27 cellular contexts compared by ENCODE assay signal in the genomic region with DNA sequence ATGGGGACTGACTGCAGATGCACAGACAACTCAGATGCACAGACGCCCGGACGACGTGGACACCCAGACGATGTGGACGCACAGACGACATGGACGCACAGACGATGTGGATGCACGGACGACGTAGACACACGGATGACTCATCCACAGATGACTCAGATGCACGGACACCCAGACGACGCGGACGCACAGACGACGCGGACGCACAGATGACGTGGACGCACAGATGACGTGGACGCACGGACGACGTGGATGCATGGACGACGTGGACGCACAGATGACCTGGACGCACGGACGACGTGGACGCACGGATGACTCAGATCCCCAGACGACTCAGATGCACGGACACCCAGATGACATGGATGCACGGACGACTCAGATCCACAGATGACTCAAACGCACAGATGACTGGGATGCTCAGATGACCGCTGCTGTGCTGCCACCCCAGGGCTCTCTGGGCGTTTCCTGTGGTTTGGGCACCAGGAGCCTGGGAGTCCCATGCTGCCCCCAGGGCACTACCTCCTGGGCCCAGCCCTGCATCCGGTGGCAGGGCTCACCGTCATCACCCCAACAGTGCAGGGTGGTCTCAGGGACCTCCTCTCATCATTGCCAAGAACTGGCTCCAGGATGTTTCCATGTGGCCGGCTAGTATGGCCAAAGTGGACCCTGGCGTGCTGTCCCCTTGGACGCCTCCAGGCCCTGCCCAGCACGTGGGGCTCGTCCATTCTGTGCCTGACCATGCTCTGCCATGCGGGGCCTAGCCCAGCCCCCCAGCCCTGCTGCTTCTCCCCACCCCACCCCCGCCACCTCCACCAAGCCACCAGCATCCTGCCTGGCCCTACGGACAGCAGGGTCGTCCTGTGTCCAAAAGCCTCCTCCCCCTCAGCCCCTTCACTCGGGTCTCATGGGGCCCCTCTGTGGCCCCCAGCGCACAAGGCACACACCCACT. TPM values are rescaled to one million over a fixed set of nuclear protein-coding genes. Genes with fewer than 3 reads are reported as not detected.
A peak's percentile ranks its signal among the peaks of the same experiment; 100 is the strongest.
DNase-seq lines count a peak whose midpoint lies in the region; ATAC-seq, FAIRE-seq and TF ChIP-seq lines count a peak whose summit lies in the region.
"Had no signal": no experiment of that assay in that cellular context is flagged by ENCODE, and none has a peak within 500 bp of the region (broad histone marks: within the 10 kb centered on the region; RNA-seq: fewer than 3 reads in every experiment).

No MANE protein-coding gene starts in this region.

- H3K79me1 ChIP-seq in IMR-90 (ENCODE audit: low read depth in 1 of 2, low read length in 2 of 2) (no peaks in the 10 kb centered on the region), H1 (ENCODE audit: low read depth, low read length) (no peaks in the 10 kb centered on the region), neuronal stem cell (ENCODE audit: low read depth, low read length) (peaks cover 15% of the 10 kb centered on the region)

- peak overlapping the region; percentile 61 for H2AK9ac ChIP-seq in IMR-90 (replicated peaks; ENCODE audit: low read depth, low read length, poor library complexity)

- TF ChIP-seq RAD21 in IMR-90 (IDR thresholded peaks at IDR 0.05; ENCODE audit: low read length) = no peak
- TF ChIP-seq RAD21 in H1 (IDR thresholded peaks at IDR 0.05 in 1 of 2, conservative IDR thresholded peaks at IDR 0.05 in 1 of 2; ENCODE audit: low read depth in 2 of 2, low read length in 2 of 2) = no peak

- H4K5ac ChIP-seq in IMR-90 (ENCODE audit: low read depth, low read length) (no peak overlapping the region), H1 (ENCODE audit: insufficient read length, low read depth, low read length) (no peak overlapping the region)

- H3K4me1 ChIP-seq in IMR-90 (ENCODE audit: control insufficient read depth, insufficient read depth, low read length) (no peaks in the 10 kb centered on the region), H1 (replicated peaks in 1 of 4; ENCODE audit: control insufficient read depth in 3 of 4, insufficient read depth in 4 of 4, low read length in 3 of 4) (no peaks in the 10 kb centered on the region; a peak in 1 of 7 replicates), neuronal stem cell (ENCODE audit: control insufficient read depth in 2 of 2, insufficient read depth in 1 of 2, low read depth in 1 of 2, low read length in 2 of 2) (no peaks in the 10 kb centered on the region)

- no peak overlapping the region for H3K4me2 ChIP-seq in IMR-90 (ENCODE audit: low read depth, low read length)
- H3K4me2 ChIP-seq in H1 (ENCODE audit: insufficient read depth in 1 of 2, low read depth in 2 of 2, low read length in 2 of 2) = no peak overlapping the region
- H3K4me2 ChIP-seq in neuronal stem cell (ENCODE audit: insufficient read depth, low read length, poor library complexity, severe bottlenecking) = no peak overlapping the region
- H3K4me2 ChIP-seq: KMS-11 had no signal

- 86% methylated on average over 48 of the region's 58 CpGs; no CpG with 5 or more reads in 1 of the 2 experiments for WGBS in IMR-90 (ENCODE audit: extremely low coverage in 2 of 2, insufficient read length in 1 of 2), 2 experiments
- WGBS in H1 (ENCODE audit: extremely low coverage in 1 of 2, insufficient coverage in 1 of 2, insufficient read length in 1 of 2, insufficient replicate concordance in 2 of 2, low coverage in 1 of 2, low lambda C conversion rate in 2 of 2, missing lambda C conversion rate in 1 of 2), 2 experiments = 96% methylated on average over 52 of the region's 58 CpGs; no CpG with 5 or more reads in 1 of the 2 experiments
- no CpG with 5 or more reads among the region's 58 CpGs for WGBS in neuronal stem cell (ENCODE audit: extremely low coverage in 2 of 2, insufficient read length in 2 of 2, insufficient replicate concordance in 1 of 2), 2 donors

- H2BK120ac ChIP-seq in IMR-90 (ENCODE audit: low read depth, low read length) (no peak overlapping the region), H1 (replicated peaks; ENCODE audit: low read depth, low read length) (no peak overlapping the region), neuronal stem cell (ENCODE audit: low read depth, low read length) (peak overlapping the region; percentile 47)

- H4K91ac ChIP-seq in IMR-90 (ENCODE audit: insufficient read depth, low read depth, low read length) (no peak overlapping the region), H1 (replicated peaks; ENCODE audit: insufficient read length, low read length) (no peak overlapping the region), neuronal stem cell (ENCODE audit: low read depth, low read length, poor library complexity) (no peak overlapping the region)

- DNase-seq in ELR (ENCODE audit: low read depth) = peak; percentile 77
- DNase-seq in IMR-90 = peak; percentile 44
- DNase-seq in H1 (ENCODE audit: low read depth in 1 of 2, low spot score in 2 of 2) = no peak
- DNase-seq in neuronal stem cell (ENCODE audit: low spot score) = no peak
- DNase-seq: activated B cell treated with CpG ODN at 0.5 μM for 24 hours; activated CD4-positive, alpha-beta memory T cell treated with anti-CD3 and anti-CD28 coated beads for 36 hours; activated naive CD4-positive, alpha-beta T cell treated with anti-CD3 and anti-CD28 coated beads, Interleukin-2, amount 10 ng/mL, durations not matched to agents 7 days and 5 days; CD8-positive, alpha-beta T cell; DMS79 treated with DMSO at 0.1 percent for 48 hours; erythroblast; left cardiac atrium; mesendoderm; naive thymus-derived CD8-positive, alpha-beta T cell; NCI-H1048; NCI-H2029; NCI-H510A treated with DMSO at 0.1 percent for 48 hours; stimulated activated CD4-positive, alpha-beta T cell treated with anti-CD3 and anti-CD28 coated beads, Interleukin-2, amount 100 ng/mL, for 24 hours; stimulated activated naive B cell treated with anti-CD40 and anti-IgM and Interleukin-4, amounts not matched to agents 10 μg/mL and 1 μg/mL and 100 μg/mL, for 72 hours; testis had no signal

- H4K8ac ChIP-seq in IMR-90 (ENCODE audit: low read depth in 2 of 2, low read length in 2 of 2) (no peak overlapping the region), H1 (ENCODE audit: extremely low read depth, insufficient read depth, low read length) (peak overlapping the region; percentile 68; the same call in 1 of the 2 replicates), neuronal stem cell (ENCODE audit: low read depth, low read length) (no peak overlapping the region)

- H3K56ac ChIP-seq in IMR-90 (ENCODE audit: extremely low read depth, insufficient read depth, low read length) (no peak overlapping the region), H1 (replicated peaks; ENCODE audit: insufficient read length, low read depth, low read length) (no peak overlapping the region)

- POLR2A ChIA-PET in IMR-90 (lab: Charles Lee; ENCODE audit: unreplicated experiment) (no interaction called here), H1 (lab: Charles Lee; ENCODE audit: partially characterized antibody) (interaction anchor here (1.1 kb wide), 1 partner anchor 7 kb away, joined by 3 read pairs; no protein-coding TSS in a partner anchor)

- H3K18ac ChIP-seq in IMR-90 (ENCODE audit: low read depth, low read length) (no peak overlapping the region), H1 (ENCODE audit: extremely low read depth, low read length) (no peak overlapping the region), neuronal stem cell (ENCODE audit: low read length) (no peak overlapping the region)

- H3K4ac ChIP-seq in IMR-90 (ENCODE audit: low read depth, low read length) (no peak overlapping the region), H1 (replicated peaks; ENCODE audit: insufficient read length, low read depth, low read length) (no peak overlapping the region), neuronal stem cell (ENCODE audit: low read length) (no peak overlapping the region)

- in situ Hi-C loops in IMR-90 (cut with MboI; ENCODE audit: low sequenced_read_pairs) = loop anchor here (25.0 kb wide), 1 partner anchor 357 kb away; a partner anchor contains a TSS

- TF ChIP-seq EP300 in H1 (IDR thresholded peaks at IDR 0.05; ENCODE audit: borderline replicate concordance in 1 of 2, low read depth in 2 of 2, low read length in 2 of 2) = no peak

- ATAC-seq in IMR-90 (ENCODE audit: low read depth) (no peak), GM18511 (IDR thresholded peaks at IDR 0.05; ENCODE audit: unreplicated experiment) (no peak), HG02759 (IDR thresholded peaks at IDR 0.05; ENCODE audit: unreplicated experiment) (no peak), HG03095 (IDR thresholded peaks at IDR 0.05; ENCODE audit: unreplicated experiment) (no peak)
- ATAC-seq: CD8-positive, alpha-beta T cell; left cardiac atrium; naive thymus-derived CD8-positive, alpha-beta T cell; SK-N-SH treated with all-trans-retinoic acid at 6 μM for 48 hours; stimulated activated naive B cell treated with anti-CD40 and anti-IgM and Interleukin-4, amounts not matched to agents 10 μg/mL and 1 μg/mL and 100 μg/mL, for 72 hours had no signal

- H3K79me2 ChIP-seq in H1 (ENCODE audit: control insufficient read depth in 1 of 2, insufficient read depth in 2 of 2, low read length in 2 of 2) = no peaks in the 10 kb centered on the region

- H3K27ac ChIP-seq in IMR-90 (ENCODE audit: insufficient read depth, low read length) = no peak overlapping the region
- no peak overlapping the region for H3K27ac ChIP-seq in H1 (ENCODE audit: low read depth, low read length)
- H3K27ac ChIP-seq in neuronal stem cell (replicated peaks; ENCODE audit: low read length) = no peak overlapping the region
- H3K27ac ChIP-seq: KMS-11, skin epidermis, testis had no signal

- TF ChIP-seq CTCF in IMR-90 (conservative IDR thresholded peaks at IDR 0.05; ENCODE audit: low read depth, low read length) = no peak
- no peak for TF ChIP-seq CTCF in H1 (IDR thresholded peaks at IDR 0.05; ENCODE audit: control extremely low read depth in 1 of 3, insufficient read depth in 1 of 3, low read depth in 1 of 3, low read length in 3 of 3)

- TF ChIP-seq POLR2A in IMR-90 (IDR thresholded peaks at IDR 0.05; ENCODE audit: low read depth, low read length) = no peak
- TF ChIP-seq POLR2A in H1 (IDR thresholded peaks at IDR 0.05; ENCODE audit: control extremely low read depth in 1 of 2, low read depth in 2 of 2, low read length in 2 of 2) = no peak

- H2BK5ac ChIP-seq in IMR-90 (ENCODE audit: low read depth, low read length, poor library complexity, severe bottlenecking) (no peak overlapping the region), H1 (ENCODE audit: low read depth, low read length) (no peak overlapping the region; the same call in 1 of the 2 replicates), neuronal stem cell (ENCODE audit: low read length) (no peak overlapping the region)

- H4K20me1 ChIP-seq in IMR-90 (ENCODE audit: insufficient read depth, low read length) (no peaks in the 10 kb centered on the region), H1 (replicated peaks in 1 of 2; ENCODE audit: control insufficient read depth in 1 of 2, insufficient read depth in 2 of 2, low read length in 2 of 2) (peaks cover 0 to 8% of the 10 kb centered on the region in 2 experiments)

- H2AK5ac ChIP-seq in IMR-90 (ENCODE audit: low read depth, low read length) = no peak overlapping the region
- H2AK5ac ChIP-seq in H1 (ENCODE audit: low read depth, low read length) = no peak overlapping the region
- H2AK5ac ChIP-seq in neuronal stem cell (ENCODE audit: low read depth, low read length) = peak overlapping the region; percentile 70

- H3K23ac ChIP-seq in IMR-90 (ENCODE audit: low read depth, low read length) (no peak overlapping the region), H1 (ENCODE audit: insufficient read length) (no peak overlapping the region), neuronal stem cell (ENCODE audit: low read depth, low read length, poor library complexity) (peak overlapping the region; percentile 86)

- BruUV-seq in IMR-90 (replicated peaks; lab: Mats Ljungman, UMichigan) = no TSS peak

- FAIRE-seq in H1 (lab: Jason Lieb, UNC) = no peak
- FAIRE-seq: GM18507 had no signal

- H3K14ac ChIP-seq in IMR-90 (replicated peaks; ENCODE audit: low read depth, low read length) (no peak overlapping the region), H1 (ENCODE audit: insufficient read length) (no peak overlapping the region), neuronal stem cell (ENCODE audit: low read length) (peak overlapping the region; percentile 73)

- H3K9me1 ChIP-seq in IMR-90 (ENCODE audit: insufficient read depth, low read length) = no peaks in the 10 kb centered on the region

- no peaks in the 10 kb centered on the region for H3K9me3 ChIP-seq in IMR-90 (ENCODE audit: control insufficient read depth, insufficient read depth, low read length)
- H3K9me3 ChIP-seq in H1 (ENCODE audit: insufficient read depth in 2 of 2, low read depth in 1 of 2, low read length in 1 of 2) = no peaks in the 10 kb centered on the region
- peaks cover 0 to 2% of the 10 kb centered on the region in 2 donors for H3K9me3 ChIP-seq in neuronal stem cell (replicated peaks in 1 of 2; ENCODE audit: control insufficient read depth in 2 of 2, insufficient read depth in 1 of 2, low read depth in 1 of 2, low read length in 2 of 2)
- H3K9me3 ChIP-seq: testis had no signal

- H3K27me3 ChIP-seq in IMR-90 (ENCODE audit: control insufficient read depth, insufficient read depth, low read length) = no peaks in the 10 kb centered on the region
- H3K27me3 ChIP-seq in H1 (replicated peaks in 1 of 4; ENCODE audit: control insufficient read depth in 3 of 4, extremely low read depth in 1 of 4, insufficient read depth in 3 of 4, low read length in 3 of 4) = no peaks in the 10 kb centered on the region
- no peaks in the 10 kb centered on the region for H3K27me3 ChIP-seq in neuronal stem cell (ENCODE audit: control insufficient read depth in 3 of 3, insufficient read depth in 3 of 3, low read depth in 1 of 3, low read length in 3 of 3)
- H3K27me3 ChIP-seq: dorsolateral prefrontal cortex, testis had no signal

- H3K4me3 ChIP-seq in IMR-90 (ENCODE audit: insufficient read depth, low read depth, low read length) = no peak overlapping the region
- no peak overlapping the region for H3K4me3 ChIP-seq in H1 (ENCODE audit: extremely low read depth in 1 of 4, insufficient read depth in 2 of 4, low read depth in 3 of 4, low read length in 4 of 4)
- H3K4me3 ChIP-seq in neuronal stem cell (ENCODE audit: low read length in 2 of 2) = peak overlapping the region in 1 of 2 donors; percentile 37
- H3K4me3 ChIP-seq: dorsolateral prefrontal cortex, skin epidermis, testis had no signal

- H2BK20ac ChIP-seq in IMR-90 (ENCODE audit: low read depth, low read length) (no peak overlapping the region), H1 (ENCODE audit: low read length) (no peak overlapping the region)

- CTCF ChIA-PET in IMR-90 (lab: Yijun Ruan, JAX) (no interaction called here), H1 (lab: Charles Lee; ENCODE audit: partially characterized antibody) (interaction anchor here (0.8 to 1.0 kb wide), 2 partner anchors 8 to 177 kb away, joined by 3 read pairs; no protein-coding TSS in a partner anchor)

- H2BK12ac ChIP-seq in H1 (ENCODE audit: low read depth, low read length) = no peak overlapping the region
- H2BK12ac ChIP-seq in neuronal stem cell (ENCODE audit: low read length) = no peak overlapping the region

- H2BK15ac ChIP-seq in IMR-90 (ENCODE audit: low read depth, low read length) = no peak overlapping the region
- no peak overlapping the region for H2BK15ac ChIP-seq in H1 (ENCODE audit: low read length)
- H2BK15ac ChIP-seq in neuronal stem cell (ENCODE audit: low read length) = no peak overlapping the region

- H2AFZ ChIP-seq in IMR-90 (replicated peaks; ENCODE audit: low read length, poor library complexity) (peak overlapping the region; percentile 21), H1 (ENCODE audit: low read length) (no peak overlapping the region), neuronal stem cell (ENCODE audit: low read length) (no peak overlapping the region)

- intact Hi-C loops in IMR-90 (cut with micrococcal nuclease) = no loop called here

- peaks cover 9% of the 10 kb centered on the region; the same call in 1 of the 2 replicates for H3K36me3 ChIP-seq in IMR-90 (ENCODE audit: control insufficient read depth, insufficient read depth, low read length)
- peaks cover 0 to 14% (median 7%) of the 10 kb centered on the region in 4 experiments; a peak in 5 of 8 replicates for H3K36me3 ChIP-seq in H1 (ENCODE audit: control insufficient read depth in 2 of 4, insufficient read depth in 4 of 4, low read length in 3 of 4)
- H3K36me3 ChIP-seq in neuronal stem cell (replicated peaks in 1 of 2; ENCODE audit: control insufficient read depth in 2 of 2, insufficient read depth in 2 of 2, low read length in 2 of 2) = peaks cover 2 to 34% of the 10 kb centered on the region in 2 donors

- H3K9ac ChIP-seq in IMR-90 (ENCODE audit: low read depth, low read length) (no peak overlapping the region), H1 (replicated peaks in 1 of 4; ENCODE audit: extremely low read depth in 1 of 4, low read depth in 3 of 4, low read length in 3 of 4) (no peak overlapping the region), neuronal stem cell (ENCODE audit: low read depth, low read length, poor library complexity) (peak overlapping the region; percentile 70)
- H3K9ac ChIP-seq: KMS-11 had no signal

- peaks cover 2% of the 10 kb centered on the region; the same call in 1 of the 2 replicates for H3K23me2 ChIP-seq in H1 (ENCODE audit: low read depth, low read length)

- dilution Hi-C loops in IMR-90 (cut with HindIII; ENCODE audit: low sequenced_read_pairs, unreplicated experiment) = no loop called here

RNA-seq across cellular contexts. Expression of a gene that starts 14.0 kb away (rescaled TPM):
- 6.5 and 7.5 TPM in 2 replicates for total RNA-seq in IMR-90 (2012; rRNA removed)
- 31.5 and 36.8 TPM in 2 replicates for polyA plus RNA-seq in IMR-90 (2012; rRNA removed)
- 58.8 and 75.0 TPM in 2 replicates for polyA plus RNA-seq in IMR-90 (2012; cell fraction: cytosol; rRNA removed)
- polyA plus RNA-seq in IMR-90 (2012; cell fraction: nucleus; rRNA removed; ENCODE audit: low replicate concordance) = 59.9 and 123 TPM in 2 replicates
- total RNA-seq in H1 (2021; fragmentation: NEBNext Ultra II Directional; extraction: Animal tissue kit (Norgen Biotek cat#: 25700)) = 99.8 and 103 TPM in 2 replicates
- 58.4 and 106 TPM in 2 replicates for polyA plus RNA-seq in H1 (2011; rRNA removed)
- 49.4 TPM for polyA plus RNA-seq in H1 (2011; cell fraction: cytosol; rRNA removed)
- 69.8 TPM for polyA plus RNA-seq in H1 (2011; cell fraction: nucleus; rRNA removed)
- 51.1 to 69.6 TPM (median 60.7 TPM) in 4 replicates for polyA plus RNA-seq in H1 (2012, experiment 1 of 2)
- polyA plus RNA-seq in H1 (2012, experiment 2 of 2) = 65.5 TPM
- 95.7 TPM for polyA plus RNA-seq in H1 (2013, experiment 1 of 2)
- 90.2 TPM for polyA plus RNA-seq in H1 (2013, experiment 2 of 2)
- polyA minus RNA-seq in H1 (2011; rRNA and poly(A)+ RNA removed) = 5.5 and 6.4 TPM in 2 replicates
- 32.8 TPM for polyA minus RNA-seq in H1 (2011; cell fraction: cytosol; rRNA and poly(A)+ RNA removed)
- 18.1 TPM for polyA minus RNA-seq in H1 (2011; cell fraction: nucleus; rRNA and poly(A)+ RNA removed)
- 108 TPM for polyA plus RNA-seq in neuronal stem cell (2013, experiment 1 of 2)
- polyA plus RNA-seq in neuronal stem cell (2013, experiment 2 of 2) = 108 TPM

RNA-seq across cellular contexts. Expression of a gene that starts 47.5 kb away (rescaled TPM):
- total RNA-seq in IMR-90 (2012; rRNA removed) = 2.3 and 3.9 TPM in 2 replicates
- polyA plus RNA-seq in IMR-90 (2012; rRNA removed) (20.1 and 20.8 TPM in 2 replicates), H1 (2011; rRNA removed) (8.3 and 14.5 TPM in 2 replicates)
- 13.7 and 20.7 TPM in 2 replicates for polyA plus RNA-seq in IMR-90 (2012; cell fraction: cytosol; rRNA removed)
- polyA plus RNA-seq in IMR-90 (2012; cell fraction: nucleus; rRNA removed; ENCODE audit: low replicate concordance) = 42.1 and 52.9 TPM in 2 replicates
- 80.2 and 87.6 TPM in 2 replicates for total RNA-seq in H1 (2021; fragmentation: NEBNext Ultra II Directional; extraction: Animal tissue kit (Norgen Biotek cat#: 25700))
- 8.6 TPM for polyA plus RNA-seq in H1 (2011; cell fraction: cytosol; rRNA removed)
- 19.2 TPM for polyA plus RNA-seq in H1 (2011; cell fraction: nucleus; rRNA removed)
- 24.8 to 35.9 TPM (median 32.3 TPM) in 4 replicates for polyA plus RNA-seq in H1 (2012, experiment 1 of 2)
- 36.5 TPM for polyA plus RNA-seq in H1 (2012, experiment 2 of 2)
- 40.2 TPM for polyA plus RNA-seq in H1 (2013, experiment 1 of 2)
- polyA plus RNA-seq in H1 (2013, experiment 2 of 2) = 39.7 TPM
- 6.3 and 7.3 TPM in 2 replicates for polyA minus RNA-seq in H1 (2011; rRNA and poly(A)+ RNA removed)
- 30.0 TPM for polyA minus RNA-seq in H1 (2011; cell fraction: cytosol; rRNA and poly(A)+ RNA removed)
- polyA minus RNA-seq in H1 (2011; cell fraction: nucleus; rRNA and poly(A)+ RNA removed) = 27.1 TPM
- 37.5 TPM for polyA plus RNA-seq in neuronal stem cell (2013, experiment 1 of 2)
- polyA plus RNA-seq in neuronal stem cell (2013, experiment 2 of 2) = 41.3 TPM

Comparison
In these comparisons a context has a peak if more than half of its experiments do, and no peak if none do; other contexts are left out.
1. DNase-seq: peak in ELR (single experiment) and IMR-90 (single experiment); none in H1 (0 of 2) and neuronal stem cell (single experiment).
2. RNA of a gene that starts 14.0 kb away (total RNA-seq): 99.8 to 103 TPM in H1; 6.5 to 7.5 TPM in IMR-90; every median in the first group is over 10 times any median in the second.
3. RNA of a gene that starts 47.5 kb away (total RNA-seq): 80.2 to 87.6 TPM in H1; 2.3 to 3.9 TPM in IMR-90; every median in the first group is over 10 times any median in the second.